Comparison of ENCODE assay signal across 17 cellular contexts in the genomic region with DNA sequence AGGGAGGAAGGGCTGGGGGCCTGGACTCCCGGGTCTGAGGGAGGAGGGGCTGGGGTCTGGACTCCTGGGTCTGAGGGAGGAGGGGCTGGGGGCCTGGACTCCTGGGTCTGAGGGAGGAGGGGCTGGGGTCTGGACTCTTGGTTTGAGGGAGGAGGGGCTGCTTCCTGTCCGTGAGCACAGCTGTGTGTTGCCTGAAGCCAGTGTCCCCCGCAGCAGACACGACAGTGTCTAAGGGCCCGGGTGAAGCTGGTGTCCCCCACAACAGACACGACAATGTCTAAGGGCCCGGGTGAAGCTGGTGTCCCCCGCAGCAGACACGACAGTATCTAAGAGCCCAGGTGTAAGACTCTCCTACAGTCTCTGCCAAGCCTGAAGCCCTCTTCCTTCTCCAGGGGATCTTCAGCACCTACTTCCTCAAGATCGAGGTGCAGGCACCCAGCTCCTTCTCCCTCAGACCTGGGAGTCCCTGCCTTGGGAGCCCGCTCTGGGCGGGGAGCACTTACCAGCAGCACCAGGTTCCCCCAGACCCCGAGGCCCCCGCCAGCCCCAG. TPM values are rescaled to one million over a fixed set of nuclear protein-coding genes. Genes with fewer than 3 reads are reported as not detected.
A peak's percentile ranks its signal among the peaks of the same experiment; 100 is the strongest.
DNase-seq lines count a peak whose midpoint lies in the region; ATAC-seq and TF ChIP-seq lines count a peak whose summit lies in the region.
"Had no signal": no experiment of that assay in that cellular context is flagged by ENCODE, and none has a peak within 500 bp of the region (broad histone marks: within the 10 kb centered on the region; RNA-seq: fewer than 3 reads in every experiment).

No MANE protein-coding gene starts in this region.

- H3K36me3 ChIP-seq in Panc1 (ENCODE audit: control insufficient read depth, insufficient read depth, low read length), result peaks cover 5% of the 10 kb centered on the region
- H3K36me3 ChIP-seq in fibroblast of lung (ENCODE audit: control insufficient read depth, insufficient read depth, low read length), result no peaks in the 10 kb centered on the region
- no peaks in the 10 kb centered on the region for H3K36me3 ChIP-seq in transverse colon
- H3K36me3 ChIP-seq: esophagus squamous epithelium, suprapubic skin had no signal

- H3K4me2 ChIP-seq in fibroblast of lung (ENCODE audit: extremely low read depth, insufficient read depth, low read length), result no peak overlapping the region

- H3K4me1 Mint-ChIP-seq in activated CD8-positive, alpha-beta T cell treated with anti-CD3 and anti-CD28 coated beads, Interleukin-2, amount 10 ng/mL, durations not matched to agents 7 days and 5 days (ENCODE audit: low read depth), result peaks cover 4% of the 10 kb centered on the region
- H3K4me1 Mint-ChIP-seq in activated CD8-positive, alpha-beta T cell treated with anti-CD3 and anti-CD28 coated beads for 36 hours (ENCODE audit: low read depth), result peaks cover 3% of the 10 kb centered on the region
- peaks cover 7% of the 10 kb centered on the region for H3K4me1 Mint-ChIP-seq in progenitor cell of endocrine pancreas (ENCODE audit: low read depth)

- no peak for TF ChIP-seq EP300 in transverse colon (IDR thresholded peaks at IDR 0.05; ENCODE audit: low read depth)

- H3K27me3 Mint-ChIP-seq in activated CD8-positive, alpha-beta T cell treated with anti-CD3 and anti-CD28 coated beads, Interleukin-2, amount 10 ng/mL, durations not matched to agents 7 days and 5 days (ENCODE audit: low read depth), result peaks cover 11% of the 10 kb centered on the region
- peaks cover 29% of the 10 kb centered on the region for H3K27me3 Mint-ChIP-seq in activated CD8-positive, alpha-beta T cell treated with anti-CD3 and anti-CD28 coated beads for 36 hours
- peaks cover 24% of the 10 kb centered on the region for H3K27me3 Mint-ChIP-seq in progenitor cell of endocrine pancreas

- in situ Hi-C loops in Panc1 (cut with HindIII; ENCODE audit: low pct_unique_long_range_greater_than_20kb, low sequenced_read_pairs), result no loop called here
- in situ Hi-C loops in transverse colon (cut with MboI; ENCODE audit: low pct_ligation_motif_present in 1 of 4, low pct_unique_long_range_greater_than_20kb in 1 of 4, low sequenced_read_pairs in 3 of 4), result no loop called here

- no peaks in the 10 kb centered on the region for H3K27me3 ChIP-seq in Panc1 (ENCODE audit: control insufficient read depth, insufficient read depth, low read length)
- no peaks in the 10 kb centered on the region for H3K27me3 ChIP-seq in fibroblast of lung (ENCODE audit: control insufficient read depth, insufficient read depth, low read length)
- no peaks in the 10 kb centered on the region for H3K27me3 ChIP-seq in transverse colon

- H3K4me3 ChIP-seq in Panc1 (ENCODE audit: low read depth in 2 of 2, low read length in 2 of 2), result peak overlapping the region in 1 of 2 experiments; percentile 5; a peak in 1 of 4 replicates
- no peak overlapping the region for H3K4me3 ChIP-seq in fibroblast of lung (replicated peaks in 1 of 4; ENCODE audit: control extremely low read depth in 1 of 4, insufficient read depth in 1 of 4, low read depth in 3 of 4, low read length in 4 of 4)
- peak overlapping the region in 3 of 4 donors; percentile 19 to 42 (median 29) for H3K4me3 ChIP-seq in transverse colon
- H3K4me3 ChIP-seq: esophagus squamous epithelium, suprapubic skin had no signal

- no peaks in the 10 kb centered on the region for H3K79me2 ChIP-seq in fibroblast of lung (ENCODE audit: control insufficient read depth, insufficient read depth, low read length)

- peaks cover 8% of the 10 kb centered on the region for H3K9me3 Mint-ChIP-seq in activated CD8-positive, alpha-beta T cell treated with anti-CD3 and anti-CD28 coated beads, Interleukin-2, amount 10 ng/mL, durations not matched to agents 7 days and 5 days (ENCODE audit: insufficient read depth)
- H3K9me3 Mint-ChIP-seq in activated CD8-positive, alpha-beta T cell treated with anti-CD3 and anti-CD28 coated beads for 36 hours, result peaks cover 5% of the 10 kb centered on the region
- H3K9me3 Mint-ChIP-seq in progenitor cell of endocrine pancreas (ENCODE audit: low read depth), result peaks cover 4% of the 10 kb centered on the region

- peak; percentile 48 for ATAC-seq in activated CD8-positive, alpha-beta T cell treated with anti-CD3 and anti-CD28 coated beads, Interleukin-2, amount 10 ng/mL, durations not matched to agents 7 days and 5 days
- ATAC-seq in activated CD8-positive, alpha-beta T cell treated with anti-CD3 and anti-CD28 coated beads for 36 hours, result no peak
- peak; percentile 32 for ATAC-seq in Panc1

- H3K27ac ChIP-seq in Panc1 (ENCODE audit: low read length) (peak overlapping the region; percentile 89), fibroblast of lung (ENCODE audit: insufficient read depth, low read length) (peak overlapping the region; percentile 75), transverse colon (peak overlapping the region; percentile 79 to 90 (median 86))
- H3K27ac ChIP-seq: suprapubic skin had no signal

- peaks cover 19% of the 10 kb centered on the region for H3K4me1 ChIP-seq in Panc1 (ENCODE audit: control insufficient read depth, insufficient read depth, low read length)
- H3K4me1 ChIP-seq in fibroblast of lung (ENCODE audit: control insufficient read depth, extremely low read depth, insufficient read depth, low read length), result peaks cover 17% of the 10 kb centered on the region
- H3K4me1 ChIP-seq in transverse colon, result peaks cover 4 to 21% (median 20%) of the 10 kb centered on the region in 4 donors

- no peak overlapping the region for H3K27ac Mint-ChIP-seq in activated CD8-positive, alpha-beta T cell treated with anti-CD3 and anti-CD28 coated beads, Interleukin-2, amount 10 ng/mL, durations not matched to agents 7 days and 5 days
- no peak overlapping the region for H3K27ac Mint-ChIP-seq in activated CD8-positive, alpha-beta T cell treated with anti-CD3 and anti-CD28 coated beads for 36 hours
- H3K27ac Mint-ChIP-seq in progenitor cell of endocrine pancreas, result no peak overlapping the region
- H3K27ac Mint-ChIP-seq: activated CD4-positive, alpha-beta memory T cell treated with anti-CD3 and anti-CD28 coated beads for 36 hours; activated T-helper 2 cell treated with anti-CD3 and anti-CD28 coated beads, Interferon-gamma antibody, Interleukin-2, Interleukin-4, amounts not matched to agents 10 μg/mL and 5 μg/mL and 100 μg/mL, durations not matched to agents 14 hours and 24 hours and 36 hours had no signal

- no TSS peak for BruUV-seq in Panc1 (replicated peaks; lab: Mats Ljungman, UMichigan)

- H3K9me3 ChIP-seq in Panc1 (ENCODE audit: control insufficient read depth, insufficient read depth, low read depth, low read length) (peaks cover 8% of the 10 kb centered on the region; the same call in 1 of the 2 replicates), fibroblast of lung (ENCODE audit: control insufficient read depth, insufficient read depth, low read depth, low read length) (no peaks in the 10 kb centered on the region), transverse colon (peaks cover 3 to 7% of the 10 kb centered on the region in 2 donors)

- no peak for DNase-seq in activated CD8-positive, alpha-beta T cell treated with anti-CD3 and anti-CD28 coated beads, Interleukin-2, amount 10 ng/mL, durations not matched to agents 7 days and 5 days
- DNase-seq in activated CD8-positive, alpha-beta T cell treated with anti-CD3 and anti-CD28 coated beads for 36 hours, result no peak
- DNase-seq in Panc1 (ENCODE audit: low read depth, low spot score) (no peak), fibroblast of lung (ENCODE audit: low read depth in 2 of 2) (no peak), transverse colon (peak; percentile 22), progenitor cell of endocrine pancreas (ENCODE audit: low spot score, unreplicated experiment) (no peak), islet precursor cell (no peak)
- DNase-seq in activated naive CD4-positive, alpha-beta T cell (lab: John Stamatoyannopoulos, UW), result no peak
- DNase-seq: activated CD4-positive, alpha-beta memory T cell treated with anti-CD3 and anti-CD28 coated beads for 36 hours; cortex of kidney; esophagus squamous epithelium; GF-D8; NCI-H2107 had no signal

- H4K20me1 ChIP-seq in fibroblast of lung (ENCODE audit: control insufficient read depth, extremely low read depth, insufficient read depth, low read length), result no peaks in the 10 kb centered on the region

- intact Hi-C loops in activated CD8-positive, alpha-beta T cell treated with anti-CD3 and anti-CD28 coated beads for 36 hours (cut with micrococcal nuclease), result no loop called here
- intact Hi-C loops in Panc1 (cut with micrococcal nuclease; ENCODE audit: unreplicated experiment) (no loop called here), transverse colon (cut with DNase I; ENCODE audit: low total_unique reads) (no loop called here)

- no peak overlapping the region for H3K4me3 Mint-ChIP-seq in activated CD8-positive, alpha-beta T cell treated with anti-CD3 and anti-CD28 coated beads, Interleukin-2, amount 10 ng/mL, durations not matched to agents 7 days and 5 days
- H3K4me3 Mint-ChIP-seq in activated CD8-positive, alpha-beta T cell treated with anti-CD3 and anti-CD28 coated beads for 36 hours, result no peak overlapping the region
- no peak overlapping the region for H3K4me3 Mint-ChIP-seq in progenitor cell of endocrine pancreas (ENCODE audit: low read depth)
- H3K4me3 Mint-ChIP-seq: activated CD4-positive, alpha-beta memory T cell treated with anti-CD3 and anti-CD28 coated beads for 36 hours had no signal

- 29% methylated on average over 12 of the region's 14 CpGs; no CpG with 5 or more reads in 1 of the 2 donors for WGBS in transverse colon (ENCODE audit: low coverage in 1 of 2), 2 donors

- H3K36me3 Mint-ChIP-seq in activated CD8-positive, alpha-beta T cell treated with anti-CD3 and anti-CD28 coated beads, Interleukin-2, amount 10 ng/mL, durations not matched to agents 7 days and 5 days (ENCODE audit: low read depth), result peaks cover 4% of the 10 kb centered on the region
- peaks cover 3% of the 10 kb centered on the region for H3K36me3 Mint-ChIP-seq in activated CD8-positive, alpha-beta T cell treated with anti-CD3 and anti-CD28 coated beads for 36 hours (ENCODE audit: low read depth)
- H3K36me3 Mint-ChIP-seq in progenitor cell of endocrine pancreas (ENCODE audit: insufficient read depth), result no peaks in the 10 kb centered on the region

- no peak for TF ChIP-seq POLR2A in transverse colon (IDR thresholded peaks at IDR 0.05)

- H2AFZ ChIP-seq in fibroblast of lung (ENCODE audit: low read length), result no peak overlapping the region

- CTCF ChIA-PET in activated CD8-positive, alpha-beta T cell treated with anti-CD3 and anti-CD28 coated beads, Interleukin-2, amount 10 ng/mL, durations not matched to agents 7 days and 5 days (lab: Charles Lee), result no interaction called here
- CTCF ChIA-PET in activated CD8-positive, alpha-beta T cell treated with anti-CD3 and anti-CD28 coated beads for 36 hours (lab: Charles Lee), result no interaction called here
- CTCF ChIA-PET in Panc1 (lab: Charles Lee), result interaction anchor here (0.6 kb wide), 1 partner anchor 862 kb away, joined by 5 read pairs; no protein-coding TSS in a partner anchor

- POLR2A ChIA-PET in activated CD8-positive, alpha-beta T cell treated with anti-CD3 and anti-CD28 coated beads, Interleukin-2, amount 10 ng/mL, durations not matched to agents 7 days and 5 days (lab: Charles Lee), result no interaction called here
- POLR2A ChIA-PET in activated CD8-positive, alpha-beta T cell treated with anti-CD3 and anti-CD28 coated beads for 36 hours (lab: Charles Lee), result no interaction called here
- POLR2A ChIA-PET in Panc1 (lab: Charles Lee), result interaction anchor here (0.5 to 0.6 kb wide), 6 partner anchors 10 to 138 kb away, joined by 3 to 11 read pairs (median 3); no protein-coding TSS in a partner anchor

- H3K9ac ChIP-seq in fibroblast of lung (ENCODE audit: insufficient read depth, low read length), result no peak overlapping the region

- no peak for TF ChIP-seq CTCF in activated CD8-positive, alpha-beta T cell treated with anti-CD3 and anti-CD28 coated beads for 36 hours (IDR thresholded peaks at IDR 0.05)
- TF ChIP-seq CTCF in Panc1 (IDR thresholded peaks at IDR 0.05) (no peak), fibroblast of lung (conservative IDR thresholded peaks at IDR 0.05 in 1 of 2, IDR thresholded peaks at IDR 0.05 in 1 of 2; ENCODE audit: low read depth in 1 of 2, low read length in 2 of 2) (no peak), transverse colon (IDR thresholded peaks at IDR 0.05) (no peak), progenitor cell of endocrine pancreas (IDR thresholded peaks at IDR 0.05; ENCODE audit: unreplicated experiment) (no peak)

RNA-seq across cellular contexts. Expression of a gene that starts 0.3 kb away (rescaled TPM):
- total RNA-seq in activated CD8-positive, alpha-beta T cell treated with anti-CD3 and anti-CD28 coated beads, Interleukin-2, amount 10 ng/mL, durations not matched to agents 7 days and 5 days, result not detected
- not detected for total RNA-seq in activated CD8-positive, alpha-beta T cell treated with anti-CD3 and anti-CD28 coated beads for 36 hours
- total RNA-seq in Panc1 (2021; ENCODE audit: unreplicated experiment), result 42.8 TPM
- 45.2 TPM for polyA plus RNA-seq in Panc1 (2012; ENCODE audit: insufficient read length)
- total RNA-seq in fibroblast of lung, result 7.7 and 19.5 TPM in 2 replicates
- polyA plus RNA-seq in fibroblast of lung, result 2.5 and 4.4 TPM in 2 replicates
- 2.9 and 5.2 TPM in 2 replicates for polyA plus RNA-seq in fibroblast of lung (2012)
- 14.9 and 20.1 TPM in 2 replicates for polyA minus RNA-seq in fibroblast of lung (ENCODE audit: low replicate concordance)
- total RNA-seq in transverse colon, result 100 to 1,000 TPM in 2 of 4 donors, 10 to 100 TPM in 2; 31.2 to 176 (median 102) TPM
- total RNA-seq in progenitor cell of endocrine pancreas, result 0.43 and 1.6 TPM in 2 replicates
- total RNA-seq: activated CD4-positive, alpha-beta memory T cell treated with anti-CD3 and anti-CD28 coated beads for 36 hours; activated T-helper 2 cell treated with anti-CD3 and anti-CD28 coated beads, Interferon-gamma antibody, Interleukin-2, Interleukin-4, amounts not matched to agents 10 μg/mL and 5 μg/mL and 100 μg/mL, durations not matched to agents 14 hours and 24 hours and 36 hours; mononuclear cell had no signal

RNA-seq across cellular contexts. Expression of a gene that starts 19.6 kb away (rescaled TPM):
- total RNA-seq in activated CD8-positive, alpha-beta T cell treated with anti-CD3 and anti-CD28 coated beads, Interleukin-2, amount 10 ng/mL, durations not matched to agents 7 days and 5 days, result 10 to 100 TPM; 11.0 to 13.8 TPM
- total RNA-seq in activated CD8-positive, alpha-beta T cell treated with anti-CD3 and anti-CD28 coated beads for 36 hours, result 1 to 10 TPM; 5.8 to 6.2 TPM
- total RNA-seq in Panc1 (2021; ENCODE audit: unreplicated experiment), result 14.2 TPM
- 12.2 TPM for polyA plus RNA-seq in Panc1 (2012; ENCODE audit: insufficient read length)
- total RNA-seq in fibroblast of lung, result 1.3 TPM in 2 replicates
- 0.34 and 0.62 TPM in 2 replicates for polyA plus RNA-seq in fibroblast of lung
- polyA plus RNA-seq in fibroblast of lung (2012), result 1.3 and 1.8 TPM in 2 replicates
- 1.7 and 1.8 TPM in 2 replicates for polyA minus RNA-seq in fibroblast of lung (ENCODE audit: low replicate concordance)
- 10 to 100 TPM in 1 of 4 donors, 1 to 10 TPM in 3; 2.0 to 40.8 (median 4.4) TPM for total RNA-seq in transverse colon
- total RNA-seq in progenitor cell of endocrine pancreas, result 10.0 and 12.0 TPM in 2 replicates

RNA-seq across cellular contexts. Expression of a gene that starts 28.9 kb away (rescaled TPM):
- total RNA-seq in activated CD8-positive, alpha-beta T cell treated with anti-CD3 and anti-CD28 coated beads, Interleukin-2, amount 10 ng/mL, durations not matched to agents 7 days and 5 days, result 1 to 10 TPM in 1 of 2 experiments, under 1 TPM in 1; 0.47 to 1.3 TPM
- not detected for total RNA-seq in activated CD8-positive, alpha-beta T cell treated with anti-CD3 and anti-CD28 coated beads for 36 hours
- total RNA-seq in Panc1 (2021; ENCODE audit: unreplicated experiment) (3.2 TPM), fibroblast of lung (0.50 TPM in 1 of 2 replicates, not detected in the other), transverse colon (1 to 10 TPM in 1 of 4 donors, under 1 TPM in 2, not detected in 1; 0.48 to 9.6 (median 0.96) TPM), progenitor cell of endocrine pancreas (4.3 and 4.8 TPM in 2 replicates)
- polyA plus RNA-seq in Panc1 (2012; ENCODE audit: insufficient read length), result 9.3 TPM
- polyA plus RNA-seq in fibroblast of lung, result 0.05 and 0.08 TPM in 2 replicates
- polyA plus RNA-seq in fibroblast of lung (2012), result 0.22 and 0.26 TPM in 2 replicates
- polyA minus RNA-seq in fibroblast of lung (ENCODE audit: low replicate concordance), result not detected in 2 replicates
- total RNA-seq: M059J had no signal

RNA-seq across cellular contexts. Expression of a gene that starts 42.5 kb away (rescaled TPM):
- under 1 TPM; 0.21 to 0.23 TPM for total RNA-seq in activated CD8-positive, alpha-beta T cell treated with anti-CD3 and anti-CD28 coated beads, Interleukin-2, amount 10 ng/mL, durations not matched to agents 7 days and 5 days
- not detected for total RNA-seq in activated CD8-positive, alpha-beta T cell treated with anti-CD3 and anti-CD28 coated beads for 36 hours
- total RNA-seq in Panc1 (2021; ENCODE audit: unreplicated experiment), result 12.4 TPM
- polyA plus RNA-seq in Panc1 (2012; ENCODE audit: insufficient read length), result 14.6 TPM
- total RNA-seq in fibroblast of lung, result under 0.01 and 0.17 TPM in 2 replicates
- polyA plus RNA-seq in fibroblast of lung, result 0.16 and 0.18 TPM in 2 replicates
- polyA plus RNA-seq in fibroblast of lung (2012), result 0.33 and 0.35 TPM in 2 replicates
- polyA minus RNA-seq in fibroblast of lung (ENCODE audit: low replicate concordance), result not detected in 2 replicates
- under 1 TPM in 2 of 4 donors, not detected in 2; 0.40 to 0.41 TPM for total RNA-seq in transverse colon
- total RNA-seq in progenitor cell of endocrine pancreas, result 14.9 and 18.4 TPM in 2 replicates
- total RNA-seq: activated CD4-positive, alpha-beta memory T cell treated with anti-CD3 and anti-CD28 coated beads for 36 hours had no signal

RNA-seq across cellular contexts. Expression of a gene that starts 49.9 kb away (rescaled TPM):
- total RNA-seq in activated CD8-positive, alpha-beta T cell treated with anti-CD3 and anti-CD28 coated beads, Interleukin-2, amount 10 ng/mL, durations not matched to agents 7 days and 5 days, result 100 to 1,000 TPM; 256 to 265 TPM
- total RNA-seq in activated CD8-positive, alpha-beta T cell treated with anti-CD3 and anti-CD28 coated beads for 36 hours, result 100 to 1,000 TPM; 197 to 207 TPM
- 172 TPM for total RNA-seq in Panc1 (2021; ENCODE audit: unreplicated experiment)
- polyA plus RNA-seq in Panc1 (2012; ENCODE audit: insufficient read length), result 174 TPM
- 19.3 and 34.0 TPM in 2 replicates for total RNA-seq in fibroblast of lung
- polyA plus RNA-seq in fibroblast of lung, result 28.5 and 43.1 TPM in 2 replicates
- polyA plus RNA-seq in fibroblast of lung (2012), result 31.9 and 51.3 TPM in 2 replicates
- polyA minus RNA-seq in fibroblast of lung (ENCODE audit: low replicate concordance), result 114 and 154 TPM in 2 replicates
- total RNA-seq in transverse colon, result 10 to 100 TPM; 51.3 to 91.5 (median 60.7) TPM
- total RNA-seq in progenitor cell of endocrine pancreas, result 70.9 and 72.3 TPM in 2 replicates

Comparison
In these comparisons a context has a peak if more than half of its experiments do, and no peak if none do; other contexts are left out.
1. H3K4me3 ChIP-seq: peak in transverse colon (3 of 4); none in fibroblast of lung (0 of 4).
2. Peak in every context shown above with its lines, with median percentiles within 50 percentile points of each other: H3K27ac ChIP-seq.